1 cellular context compared by ENCODE assay signal in the genomic region with DNA sequence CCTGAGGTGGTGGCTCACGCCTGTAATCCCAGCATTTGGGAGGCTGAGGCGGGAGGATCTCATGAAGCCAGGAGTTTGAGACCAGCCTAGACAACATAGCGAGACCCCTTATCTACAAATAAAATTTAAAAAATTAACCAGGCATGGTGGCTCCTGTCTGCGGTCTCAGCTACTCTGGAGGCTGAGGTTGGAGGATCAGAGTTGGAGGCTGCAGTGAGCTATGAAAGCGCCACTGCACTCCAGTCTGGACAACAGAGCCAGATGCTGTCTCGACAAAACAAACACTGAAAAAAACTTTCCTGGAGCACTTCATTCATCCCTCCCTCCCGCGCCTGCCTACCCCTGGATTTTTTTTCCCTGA.
TF ChIP-seq lines count a peak whose summit lies in the region.

No MANE protein-coding gene starts in this region.

TF ChIP-seq in HepG2, 621 proteins besides CTCF, POLR2A, EP300 and RAD21:
- no peak; the same call in 1 of the 2 replicates for TF ChIP-seq SALL2 (CRISPR knock-in tag; IDR thresholded peaks at IDR 0.05)
- TF ChIP-seq, protein P1, sequence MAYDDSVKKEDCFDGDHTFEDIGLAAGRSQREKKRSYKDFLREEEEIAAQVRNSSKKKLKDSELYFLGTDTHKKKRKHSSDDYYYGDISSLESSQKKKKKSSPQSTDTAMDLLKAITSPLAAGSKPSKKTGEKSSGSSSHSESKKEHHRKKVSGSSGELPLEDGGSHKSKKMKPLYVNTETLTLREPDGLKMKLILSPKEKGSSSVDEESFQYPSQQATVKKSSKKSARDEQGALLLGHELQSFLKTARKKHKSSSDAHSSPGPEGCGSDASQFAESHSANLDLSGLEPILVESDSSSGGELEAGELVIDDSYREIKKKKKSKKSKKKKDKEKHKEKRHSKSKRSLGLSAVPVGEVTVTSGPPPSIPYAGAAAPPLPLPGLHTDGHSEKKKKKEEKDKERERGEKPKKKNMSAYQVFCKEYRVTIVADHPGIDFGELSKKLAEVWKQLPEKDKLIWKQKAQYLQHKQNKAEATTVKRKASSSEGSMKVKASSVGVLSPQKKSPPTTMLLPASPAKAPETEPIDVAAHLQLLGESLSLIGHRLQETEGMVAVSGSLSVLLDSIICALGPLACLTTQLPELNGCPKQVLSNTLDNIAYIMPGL (CRISPR knock-in tag; IDR thresholded peaks at IDR 0.05; ENCODE audit: borderline replicate concordance in 1 of 2, low read depth in 1 of 2): 0 out of 4 replicates have a peak, but pooled peaks of 1 of the 2 experiments have one; percentile 1
- TF ChIP-seq ZNF367 (CRISPR knock-in tag; IDR thresholded peaks at IDR 0.05; ENCODE audit: borderline replicate concordance): no peak
- TF ChIP-seq, protein P2, sequence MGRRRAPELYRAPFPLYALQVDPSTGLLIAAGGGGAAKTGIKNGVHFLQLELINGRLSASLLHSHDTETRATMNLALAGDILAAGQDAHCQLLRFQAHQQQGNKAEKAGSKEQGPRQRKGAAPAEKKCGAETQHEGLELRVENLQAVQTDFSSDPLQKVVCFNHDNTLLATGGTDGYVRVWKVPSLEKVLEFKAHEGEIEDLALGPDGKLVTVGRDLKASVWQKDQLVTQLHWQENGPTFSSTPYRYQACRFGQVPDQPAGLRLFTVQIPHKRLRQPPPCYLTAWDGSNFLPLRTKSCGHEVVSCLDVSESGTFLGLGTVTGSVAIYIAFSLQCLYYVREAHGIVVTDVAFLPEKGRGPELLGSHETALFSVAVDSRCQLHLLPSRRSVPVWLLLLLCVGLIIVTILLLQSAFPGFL (CRISPR knock-in tag; IDR thresholded peaks at IDR 0.05): no peak
- TF ChIP-seq, protein P3, sequence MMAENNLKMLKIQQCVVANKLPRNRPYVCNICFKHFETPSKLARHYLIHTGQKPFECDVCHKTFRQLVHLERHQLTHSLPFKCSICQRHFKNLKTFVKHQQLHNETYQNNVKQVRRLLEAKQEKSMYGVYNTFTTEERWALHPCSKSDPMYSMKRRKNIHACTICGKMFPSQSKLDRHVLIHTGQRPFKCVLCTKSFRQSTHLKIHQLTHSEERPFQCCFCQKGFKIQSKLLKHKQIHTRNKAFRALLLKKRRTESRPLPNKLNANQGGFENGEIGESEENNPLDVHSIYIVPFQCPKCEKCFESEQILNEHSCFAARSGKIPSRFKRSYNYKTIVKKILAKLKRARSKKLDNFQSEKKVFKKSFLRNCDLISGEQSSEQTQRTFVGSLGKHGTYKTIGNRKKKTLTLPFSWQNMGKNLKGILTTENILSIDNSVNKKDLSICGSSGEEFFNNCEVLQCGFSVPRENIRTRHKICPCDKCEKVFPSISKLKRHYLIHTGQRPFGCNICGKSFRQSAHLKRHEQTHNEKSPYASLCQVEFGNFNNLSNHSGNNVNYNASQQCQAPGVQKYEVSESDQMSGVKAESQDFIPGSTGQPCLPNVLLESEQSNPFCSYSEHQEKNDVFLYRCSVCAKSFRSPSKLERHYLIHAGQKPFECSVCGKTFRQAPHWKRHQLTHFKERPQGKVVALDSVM (CRISPR knock-in tag; IDR thresholded peaks at IDR 0.05): peak; percentile 97
- TF ChIP-seq, protein P4, sequence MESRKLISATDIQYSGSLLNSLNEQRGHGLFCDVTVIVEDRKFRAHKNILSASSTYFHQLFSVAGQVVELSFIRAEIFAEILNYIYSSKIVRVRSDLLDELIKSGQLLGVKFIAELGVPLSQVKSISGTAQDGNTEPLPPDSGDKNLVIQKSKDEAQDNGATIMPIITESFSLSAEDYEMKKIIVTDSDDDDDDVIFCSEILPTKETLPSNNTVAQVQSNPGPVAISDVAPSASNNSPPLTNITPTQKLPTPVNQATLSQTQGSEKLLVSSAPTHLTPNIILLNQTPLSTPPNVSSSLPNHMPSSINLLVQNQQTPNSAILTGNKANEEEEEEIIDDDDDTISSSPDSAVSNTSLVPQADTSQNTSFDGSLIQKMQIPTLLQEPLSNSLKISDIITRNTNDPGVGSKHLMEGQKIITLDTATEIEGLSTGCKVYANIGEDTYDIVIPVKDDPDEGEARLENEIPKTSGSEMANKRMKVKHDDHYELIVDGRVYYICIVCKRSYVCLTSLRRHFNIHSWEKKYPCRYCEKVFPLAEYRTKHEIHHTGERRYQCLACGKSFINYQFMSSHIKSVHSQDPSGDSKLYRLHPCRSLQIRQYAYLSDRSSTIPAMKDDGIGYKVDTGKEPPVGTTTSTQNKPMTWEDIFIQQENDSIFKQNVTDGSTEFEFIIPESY (CRISPR knock-in tag; IDR thresholded peaks at IDR 0.05): peak; percentile 63; the same call in 1 of the 2 replicates
- peak; percentile 53; the same call in 1 of the 2 replicates for TF ChIP-seq ZMYM3 (CRISPR knock-in tag; IDR thresholded peaks at IDR 0.05)
- TF ChIP-seq CHD4 (IDR thresholded peaks at IDR 0.05; ENCODE audit: borderline replicate concordance, low read length): 0 out of 2 replicates have a peak, but pooled peaks have one; percentile 37
